ENCODE assay signal across 11 cellular contexts in the genomic region with DNA sequence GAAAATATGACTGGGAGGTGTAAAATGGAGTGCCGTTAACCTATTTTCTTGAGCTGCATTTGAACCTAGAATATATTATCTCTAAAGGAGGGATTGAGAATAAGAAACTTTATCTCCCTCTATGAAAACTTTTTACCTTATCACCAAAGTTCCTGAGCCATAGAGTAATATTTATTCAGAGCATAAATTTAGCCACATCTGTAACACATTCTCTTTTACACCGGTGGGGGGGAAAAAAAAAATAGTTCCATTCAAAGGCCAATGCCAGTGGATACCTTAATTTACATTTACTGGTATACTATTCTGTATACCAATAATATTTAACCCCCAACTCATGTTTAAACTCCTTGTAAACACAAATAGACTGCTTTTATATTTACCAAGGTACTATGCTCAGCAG. TPM values are rescaled to one million over a fixed set of nuclear protein-coding genes. Genes with fewer than 3 reads are reported as not detected.
"Had no signal": no experiment of that assay in that cellular context is flagged by ENCODE, and none has a peak within 500 bp of the region (broad histone marks: within the 10 kb centered on the region; RNA-seq: fewer than 3 reads in every experiment).

No MANE protein-coding gene starts in this region.

- H3K9ac ChIP-seq: GM23248 had no signal

- H3K27me3 Mint-ChIP-seq: IgD-negative memory B cell had no signal

- H3K4me3 Mint-ChIP-seq: HFFc6, IgD-negative memory B cell had no signal

- DNase-seq: GM23248, GOT3, H7, HFFc6, KBM-7 had no signal

- H2AFZ ChIP-seq: GM23248 had no signal

- H3K27ac ChIP-seq: GM23248, HL-60 had no signal

- H3K4me3 ChIP-seq: GM23248, HAP-1 had no signal

- H3K9me3 Mint-ChIP-seq: HFFc6, IgD-negative memory B cell had no signal

- FAIRE-seq: HepG2 had no signal

- H3K9me3 ChIP-seq: HAP-1 had no signal

- H3K27ac Mint-ChIP-seq: HFFc6, IgD-negative memory B cell had no signal

- ATAC-seq: HCT116, HepG2 had no signal

RNA-seq across cellular contexts. Expression of a gene that starts 41.6 kb away (rescaled TPM):
- total RNA-seq: GM23248, H4, H7 had no signal
- polyA plus RNA-seq: GM23248, IgD-negative memory B cell had no signal
